In the genomic region with DNA sequence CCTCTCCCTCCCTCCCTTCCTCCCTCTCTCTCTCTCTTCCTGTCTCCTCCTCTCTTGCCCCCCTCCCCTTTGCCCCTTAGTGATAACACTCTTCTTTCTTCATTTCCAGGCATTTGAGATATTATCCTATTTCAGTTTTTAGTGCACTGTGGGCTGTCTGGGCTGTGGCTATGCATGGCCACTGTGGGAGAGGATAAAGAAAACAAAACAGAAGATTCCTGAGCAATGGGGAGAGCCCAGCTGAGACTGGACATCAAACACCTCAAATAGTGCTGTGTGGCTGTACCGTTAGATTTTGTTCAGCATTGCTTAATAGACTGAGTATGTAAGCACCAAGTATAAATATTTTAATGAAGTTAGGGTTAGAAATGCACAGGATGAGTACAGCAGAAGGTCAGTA, we compare ENCODE assay signal across 24 cellular contexts.
"Had no signal": no experiment of that assay in that cellular context is flagged by ENCODE, and none has a peak within 500 bp of the region (broad histone marks: within the 10 kb centered on the region; RNA-seq: fewer than 3 reads in every experiment).

No MANE protein-coding gene starts in this region.

- H2AFZ ChIP-seq: hepatocyte had no signal

- H3K79me2 ChIP-seq: hepatocyte had no signal

- H3K27ac Mint-ChIP-seq: activated B cell treated with CpG ODN at 0.5 μM for 24 hours; activated CD4-positive, alpha-beta memory T cell treated with anti-CD3 and anti-CD28 coated beads, Interleukin-2, amount 10 ng/mL, durations not matched to agents 7 days and 5 days; activated CD8-positive, alpha-beta memory T cell treated with anti-CD3 and anti-CD28 coated beads, Interleukin-2, amount 10 ng/mL, durations not matched to agents 7 days and 5 days; activated naive CD8-positive, alpha-beta T cell treated with anti-CD3 and anti-CD28 coated beads, Interleukin-2, amount 10 ng/mL, durations not matched to agents 7 days and 5 days; activated T-helper 17 cell treated with anti-CD3 and anti-CD28 coated beads, Interleukin-2, amount 50 U/mL, for 72 hours; dendritic cell treated with granulocyte-macrophage colony-stimulating factor and Interleukin-4, amounts not matched to agents 40 ng/mL and 50 ng/mL, for 4 days; stimulated activated effector memory CD8-positive, alpha-beta T cell treated with anti-CD3 and anti-CD28 coated beads, Interleukin-12 subunit alpha, Interleukin-12 subunit beta, amount 100 ng/mL, for 72 hours; T-cell had no signal

- H3K4me1 ChIP-seq: breast epithelium, upper lobe of right lung had no signal

- H3K4me1 Mint-ChIP-seq: activated CD4-positive, alpha-beta memory T cell treated with anti-CD3 and anti-CD28 coated beads, Interleukin-2, amount 10 ng/mL, durations not matched to agents 7 days and 5 days; activated CD8-positive, alpha-beta memory T cell treated with anti-CD3 and anti-CD28 coated beads, Interleukin-2, amount 10 ng/mL, durations not matched to agents 7 days and 5 days; activated T-helper 17 cell treated with anti-CD3 and anti-CD28 coated beads, Interleukin-2, amount 50 U/mL, for 72 hours; stimulated activated effector memory CD8-positive, alpha-beta T cell treated with anti-CD3 and anti-CD28 coated beads, Interleukin-12 subunit alpha, Interleukin-12 subunit beta, amount 100 ng/mL, for 72 hours; T-cell had no signal

- H3K36me3 ChIP-seq: breast epithelium, ovary, upper lobe of right lung had no signal

- H3K4me3 ChIP-seq: breast epithelium, hepatocyte, ovary, psoas muscle, SK-N-MC, skin epidermis, upper lobe of right lung had no signal

- H3K4me2 ChIP-seq: hepatocyte had no signal

- H3K4me3 Mint-ChIP-seq: activated B cell treated with CpG ODN at 0.5 μM for 24 hours; activated CD4-positive, alpha-beta memory T cell treated with anti-CD3 and anti-CD28 coated beads, Interleukin-2, amount 10 ng/mL, durations not matched to agents 7 days and 5 days; activated CD8-positive, alpha-beta memory T cell treated with anti-CD3 and anti-CD28 coated beads, Interleukin-2, amount 10 ng/mL, durations not matched to agents 7 days and 5 days; activated naive CD8-positive, alpha-beta T cell treated with anti-CD3 and anti-CD28 coated beads, Interleukin-2, amount 10 ng/mL, durations not matched to agents 7 days and 5 days; activated T-helper 17 cell treated with anti-CD3 and anti-CD28 coated beads, Interleukin-2, amount 50 U/mL, for 72 hours; dendritic cell treated with granulocyte-macrophage colony-stimulating factor and Interleukin-4, amounts not matched to agents 40 ng/mL and 50 ng/mL, for 4 days; stimulated activated effector memory CD8-positive, alpha-beta T cell treated with anti-CD3 and anti-CD28 coated beads, Interleukin-12 subunit alpha, Interleukin-12 subunit beta, amount 100 ng/mL, for 72 hours; T-cell had no signal

- H3K9me3 Mint-ChIP-seq: activated B cell treated with CpG ODN at 0.5 μM for 24 hours; activated CD4-positive, alpha-beta memory T cell treated with anti-CD3 and anti-CD28 coated beads, Interleukin-2, amount 10 ng/mL, durations not matched to agents 7 days and 5 days; activated T-helper 17 cell treated with anti-CD3 and anti-CD28 coated beads, Interleukin-2, amount 50 U/mL, for 72 hours; dendritic cell treated with granulocyte-macrophage colony-stimulating factor and Interleukin-4, amounts not matched to agents 40 ng/mL and 50 ng/mL, for 4 days; stimulated activated effector memory CD8-positive, alpha-beta T cell treated with anti-CD3 and anti-CD28 coated beads, Interleukin-12 subunit alpha, Interleukin-12 subunit beta, amount 100 ng/mL, for 72 hours; T-cell had no signal

- ATAC-seq: activated CD8-positive, alpha-beta memory T cell treated with anti-CD3 and anti-CD28 coated beads, Interleukin-2, amount 10 ng/mL, durations not matched to agents 7 days and 5 days; activated T-helper 17 cell treated with anti-CD3 and anti-CD28 coated beads, Interleukin-2, amount 50 U/mL, for 72 hours; esophagus mucosa; left ventricle myocardium superior; psoas muscle; right cardiac atrium; stimulated activated effector memory CD8-positive, alpha-beta T cell treated with anti-CD3 and anti-CD28 coated beads, Interleukin-12 subunit alpha, Interleukin-12 subunit beta, amount 100 ng/mL, for 72 hours; T-cell; upper lobe of right lung had no signal

- H3K27me3 Mint-ChIP-seq: dendritic cell treated with granulocyte-macrophage colony-stimulating factor and Interleukin-4, amounts not matched to agents 40 ng/mL and 50 ng/mL, for 4 days had no signal

- DNase-seq: activated B cell treated with CpG ODN at 0.5 μM for 24 hours; activated CD4-positive, alpha-beta memory T cell treated with anti-CD3 and anti-CD28 coated beads, Interleukin-2, amount 10 ng/mL, durations not matched to agents 7 days and 5 days; activated CD4-positive, alpha-beta T cell treated with anti-CD3 and anti-CD28 coated beads for 4 hours; activated CD8-positive, alpha-beta memory T cell treated with anti-CD3 and anti-CD28 coated beads, Interleukin-2, amount 10 ng/mL, durations not matched to agents 7 days and 5 days; activated naive CD4-positive, alpha-beta T cell; activated naive CD8-positive, alpha-beta T cell treated with anti-CD3 and anti-CD28 coated beads, Interleukin-2, amount 10 ng/mL, durations not matched to agents 7 days and 5 days; activated T-cell treated with anti-CD3 and anti-CD28 coated beads, Interleukin-2, amount 50 U/mL, for 1 hour; effector CD8-positive, alpha-beta T cell; left ventricle myocardium superior; ovary; psoas muscle; right cardiac atrium; stimulated activated CD4-positive, alpha-beta T cell treated with anti-CD3 and anti-CD28 coated beads, Interleukin-4, amount 100 ng/mL, for 24 hours; T-cell; T-helper 9 cell; upper lobe of right lung had no signal

- H3K27ac ChIP-seq: breast epithelium, hepatocyte, ovary, psoas muscle, SK-N-MC, skin epidermis, upper lobe of right lung had no signal

- H3K36me3 Mint-ChIP-seq: activated CD8-positive, alpha-beta memory T cell treated with anti-CD3 and anti-CD28 coated beads, Interleukin-2, amount 10 ng/mL, durations not matched to agents 7 days and 5 days; activated naive CD8-positive, alpha-beta T cell treated with anti-CD3 and anti-CD28 coated beads, Interleukin-2, amount 10 ng/mL, durations not matched to agents 7 days and 5 days; stimulated activated effector memory CD8-positive, alpha-beta T cell treated with anti-CD3 and anti-CD28 coated beads, Interleukin-12 subunit alpha, Interleukin-12 subunit beta, amount 100 ng/mL, for 72 hours; T-cell had no signal

- H3K9me3 ChIP-seq: breast epithelium, ovary, psoas muscle, upper lobe of right lung had no signal

- H3K27me3 ChIP-seq: breast epithelium, hepatocyte, ovary, upper lobe of right lung had no signal
